8 cellular contexts compared by ENCODE assay signal in genomic region chr15:37102315-37103021, GRCh38. TPM values are rescaled to one million over a fixed set of nuclear protein-coding genes. Genes with fewer than 3 reads are reported as not detected.
DNase-seq lines count a peak whose midpoint lies in the region; ATAC-seq and TF ChIP-seq lines count a peak whose summit lies in the region.

No MANE protein-coding gene starts in this region.

- H3K27ac Mint-ChIP-seq in stimulated activated naive CD8-positive, alpha-beta T cell treated with anti-CD3 and anti-CD28 coated beads, Interleukin-15, Interleukin-2, amounts not matched to agents 100 ng/mL and 50 ng/mL, for 24 hours, result no peak overlapping the region
- H3K27ac Mint-ChIP-seq in activated naive CD8-positive, alpha-beta T cell treated with anti-CD3 and anti-CD28 coated beads, Interleukin-2, amount 10 ng/mL, durations not matched to agents 7 days and 5 days, result peak overlapping the region; percentile 54

- peaks cover 2 to 3% of the 10 kb centered on the region in 2 donors for H3K4me1 ChIP-seq in left lung
- peaks cover 11 to 30% (median 17%) of the 10 kb centered on the region in 4 donors for H3K4me1 ChIP-seq in upper lobe of left lung
- H3K4me1 ChIP-seq in mucosa of descending colon (ENCODE audit: low read depth), result peaks cover 6% of the 10 kb centered on the region

- H3K27me3 Mint-ChIP-seq in stimulated activated naive CD8-positive, alpha-beta T cell treated with anti-CD3 and anti-CD28 coated beads, Interleukin-15, Interleukin-2, amounts not matched to agents 100 ng/mL and 50 ng/mL, for 24 hours, result peaks cover 96% of the 10 kb centered on the region
- H3K27me3 Mint-ChIP-seq in activated naive CD8-positive, alpha-beta T cell treated with anti-CD3 and anti-CD28 coated beads, Interleukin-2, amount 10 ng/mL, durations not matched to agents 7 days and 5 days, result peaks cover 92% of the 10 kb centered on the region

- POLR2A ChIA-PET in activated naive CD8-positive, alpha-beta T cell treated with anti-CD3 and anti-CD28 coated beads, Interleukin-2, amount 10 ng/mL, durations not matched to agents 7 days and 5 days (lab: Charles Lee), result no interaction called here

- peak overlapping the region; percentile 85 to 91 for H3K27ac ChIP-seq in left lung
- H3K27ac ChIP-seq in upper lobe of left lung, result peak overlapping the region in 3 of 4 donors; percentile 37 to 95 (median 94)

- peaks cover 10% of the 10 kb centered on the region for H3K9me3 Mint-ChIP-seq in stimulated activated naive CD8-positive, alpha-beta T cell treated with anti-CD3 and anti-CD28 coated beads, Interleukin-15, Interleukin-2, amounts not matched to agents 100 ng/mL and 50 ng/mL, for 24 hours
- peaks cover 2% of the 10 kb centered on the region for H3K9me3 Mint-ChIP-seq in activated naive CD8-positive, alpha-beta T cell treated with anti-CD3 and anti-CD28 coated beads, Interleukin-2, amount 10 ng/mL, durations not matched to agents 7 days and 5 days

- peaks cover 27 to 100% of the 10 kb centered on the region in 2 donors for H3K27me3 ChIP-seq in left lung
- H3K27me3 ChIP-seq in upper lobe of left lung, result peaks cover 0 to 21% (median 10%) of the 10 kb centered on the region in 4 donors

- TF ChIP-seq CTCF in left lung (IDR thresholded peaks at IDR 0.05) (no peak), upper lobe of left lung (IDR thresholded peaks at IDR 0.05) (no peak), mucosa of descending colon (IDR thresholded peaks at IDR 0.05) (no peak)

- peaks cover 45% of the 10 kb centered on the region for H3K4me1 Mint-ChIP-seq in stimulated activated naive CD8-positive, alpha-beta T cell treated with anti-CD3 and anti-CD28 coated beads, Interleukin-15, Interleukin-2, amounts not matched to agents 100 ng/mL and 50 ng/mL, for 24 hours (ENCODE audit: low read depth)
- peaks cover 24% of the 10 kb centered on the region for H3K4me1 Mint-ChIP-seq in activated naive CD8-positive, alpha-beta T cell treated with anti-CD3 and anti-CD28 coated beads, Interleukin-2, amount 10 ng/mL, durations not matched to agents 7 days and 5 days

- H3K36me3 ChIP-seq in left lung (no peaks in the 10 kb centered on the region), upper lobe of left lung (no peaks in the 10 kb centered on the region), mucosa of descending colon (ENCODE audit: low read depth) (no peaks in the 10 kb centered on the region)

- H3K4me3 ChIP-seq in left lung (peak overlapping the region; percentile 57 to 70), upper lobe of left lung (peak overlapping the region; percentile 29 to 88 (median 66)), mucosa of descending colon (no peak overlapping the region)

- peaks cover 6% of the 10 kb centered on the region for H3K36me3 Mint-ChIP-seq in stimulated activated naive CD8-positive, alpha-beta T cell treated with anti-CD3 and anti-CD28 coated beads, Interleukin-15, Interleukin-2, amounts not matched to agents 100 ng/mL and 50 ng/mL, for 24 hours (ENCODE audit: low read depth)
- no peaks in the 10 kb centered on the region for H3K36me3 Mint-ChIP-seq in activated naive CD8-positive, alpha-beta T cell treated with anti-CD3 and anti-CD28 coated beads, Interleukin-2, amount 10 ng/mL, durations not matched to agents 7 days and 5 days

- intact Hi-C loops in left lung (cut with DNase I) (no loop called here), mucosa of descending colon (cut with DNase I, micrococcal nuclease) (loop anchor here in 1 of 2 donors (10.0 kb wide), 1 partner anchor 218 kb away; no protein-coding TSS in a partner anchor)

- TF ChIP-seq POLR2A in upper lobe of left lung (IDR thresholded peaks at IDR 0.05), result no peak

- H3K9me3 ChIP-seq in left lung (no peaks in the 10 kb centered on the region), upper lobe of left lung (no peaks in the 10 kb centered on the region), mucosa of descending colon (no peaks in the 10 kb centered on the region)

- TF ChIP-seq EP300 in upper lobe of left lung (IDR thresholded peaks at IDR 0.05), result no peak

- peak overlapping the region; percentile 66 for H3K4me3 Mint-ChIP-seq in stimulated activated naive CD8-positive, alpha-beta T cell treated with anti-CD3 and anti-CD28 coated beads, Interleukin-15, Interleukin-2, amounts not matched to agents 100 ng/mL and 50 ng/mL, for 24 hours
- H3K4me3 Mint-ChIP-seq in activated naive CD8-positive, alpha-beta T cell treated with anti-CD3 and anti-CD28 coated beads, Interleukin-2, amount 10 ng/mL, durations not matched to agents 7 days and 5 days, result peak overlapping the region; percentile 30

- WGBS in upper lobe of left lung, 2 donors, result 14 to 15% methylated on average over 34 of the region's 34 CpGs

- DNase-seq in stimulated activated naive CD8-positive, alpha-beta T cell treated with anti-CD3 and anti-CD28 coated beads, Interleukin-15, Interleukin-2, amounts not matched to agents 100 U/mL and 50 U/mL, for 24 hours, result no peak
- DNase-seq in activated naive CD8-positive, alpha-beta T cell treated with anti-CD3 and anti-CD28 coated beads, Interleukin-2, amount 10 ng/mL, durations not matched to agents 7 days and 5 days, result no peak
- DNase-seq in left lung (no peak), upper lobe of left lung (peak in 1 of 2 donors; percentile 52), RPMI8226 (no peak), mucosa of descending colon (no peak)
- no peak for DNase-seq in activated CD4-positive, alpha-beta T cell treated with anti-CD3 and anti-CD28 coated beads, Interleukin-2, amount 50 U/mL, for 1 hour

- ATAC-seq in stimulated activated naive CD8-positive, alpha-beta T cell treated with anti-CD3 and anti-CD28 coated beads, Interleukin-15, Interleukin-2, amounts not matched to agents 100 U/mL and 50 U/mL, for 24 hours, result no peak
- no peak for ATAC-seq in activated naive CD8-positive, alpha-beta T cell treated with anti-CD3 and anti-CD28 coated beads, Interleukin-2, amount 10 ng/mL, durations not matched to agents 7 days and 5 days (ENCODE audit: low read depth)
- no peak for ATAC-seq in left lung
- ATAC-seq in upper lobe of left lung (ENCODE audit: low FRiP score in 2 of 2), result no peak
- no peak for ATAC-seq in mucosa of descending colon

RNA-seq across cellular contexts. Expression of gene MEIS2, which starts 2.1 kb away (rescaled TPM):
- total RNA-seq in activated naive CD8-positive, alpha-beta T cell treated with anti-CD3 and anti-CD28 coated beads, Interleukin-2, amount 10 ng/mL, durations not matched to agents 7 days and 5 days, result not detected
- total RNA-seq in left lung, result 10 to 100 TPM; 14.1 to 18.7 TPM
- 10 to 100 TPM; 13.7 to 53.4 (median 21.4) TPM for total RNA-seq in upper lobe of left lung
- total RNA-seq in mucosa of descending colon, result 10 to 100 TPM in 1 of 3 donors, 1 to 10 TPM in 2; 3.8 to 93.3 (median 8.9) TPM

Comparison
In these comparisons a context has a peak if more than half of its experiments do, and no peak if none do; other contexts are left out.
1. RNA of gene MEIS2, which starts 2.1 kb away (total RNA-seq): 13.7 to 53.4 TPM in upper lobe of left lung, 14.1 to 18.7 TPM in left lung and 3.8 to 93.3 TPM in mucosa of descending colon; not detected in activated naive CD8-positive, alpha-beta T cell treated with anti-CD3 and anti-CD28 coated beads, Interleukin-2, amount 10 ng/mL, durations not matched to agents 7 days and 5 days; every median in the first group is over 4 times any median in the second.